1 cellular context compared by ENCODE assay signal in the genomic region with DNA sequence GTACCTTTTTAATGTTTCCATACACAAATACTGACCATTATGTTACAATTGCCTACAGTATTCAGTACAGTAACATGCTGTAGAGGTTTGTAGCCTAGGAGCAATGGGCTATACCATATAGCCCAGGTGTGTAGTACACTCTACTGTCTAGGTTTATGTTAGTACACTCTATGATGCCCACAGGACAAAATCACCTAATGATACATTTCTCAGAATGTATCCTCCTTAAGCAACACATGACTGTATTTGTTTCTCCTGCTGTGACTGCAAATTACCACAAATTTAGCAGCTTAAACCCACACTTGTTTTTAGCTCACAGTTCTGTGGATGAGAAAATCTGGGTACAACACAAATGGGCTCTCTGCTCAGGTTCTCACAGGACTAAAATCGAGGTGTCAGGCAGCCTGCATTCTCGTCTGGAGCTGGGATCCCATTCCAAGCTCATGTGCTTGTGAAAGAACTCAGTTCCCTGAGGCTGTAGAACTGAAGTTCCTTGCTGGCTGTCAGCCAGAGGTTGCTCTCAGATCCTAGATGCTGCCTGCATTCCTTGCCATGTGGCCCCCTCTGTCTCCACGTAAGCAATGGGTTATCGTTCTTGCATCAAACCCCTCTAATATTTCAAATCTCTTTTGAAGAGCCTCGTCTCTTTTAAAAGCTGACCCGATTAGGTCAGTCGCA.
TF ChIP-seq lines count a peak whose summit lies in the region.

No MANE protein-coding gene starts in this region.

TF ChIP-seq in GM23338, 12 proteins besides CTCF, POLR2A, EP300 and RAD21 (continued from another document):
- TF ChIP-seq, protein P1, sequence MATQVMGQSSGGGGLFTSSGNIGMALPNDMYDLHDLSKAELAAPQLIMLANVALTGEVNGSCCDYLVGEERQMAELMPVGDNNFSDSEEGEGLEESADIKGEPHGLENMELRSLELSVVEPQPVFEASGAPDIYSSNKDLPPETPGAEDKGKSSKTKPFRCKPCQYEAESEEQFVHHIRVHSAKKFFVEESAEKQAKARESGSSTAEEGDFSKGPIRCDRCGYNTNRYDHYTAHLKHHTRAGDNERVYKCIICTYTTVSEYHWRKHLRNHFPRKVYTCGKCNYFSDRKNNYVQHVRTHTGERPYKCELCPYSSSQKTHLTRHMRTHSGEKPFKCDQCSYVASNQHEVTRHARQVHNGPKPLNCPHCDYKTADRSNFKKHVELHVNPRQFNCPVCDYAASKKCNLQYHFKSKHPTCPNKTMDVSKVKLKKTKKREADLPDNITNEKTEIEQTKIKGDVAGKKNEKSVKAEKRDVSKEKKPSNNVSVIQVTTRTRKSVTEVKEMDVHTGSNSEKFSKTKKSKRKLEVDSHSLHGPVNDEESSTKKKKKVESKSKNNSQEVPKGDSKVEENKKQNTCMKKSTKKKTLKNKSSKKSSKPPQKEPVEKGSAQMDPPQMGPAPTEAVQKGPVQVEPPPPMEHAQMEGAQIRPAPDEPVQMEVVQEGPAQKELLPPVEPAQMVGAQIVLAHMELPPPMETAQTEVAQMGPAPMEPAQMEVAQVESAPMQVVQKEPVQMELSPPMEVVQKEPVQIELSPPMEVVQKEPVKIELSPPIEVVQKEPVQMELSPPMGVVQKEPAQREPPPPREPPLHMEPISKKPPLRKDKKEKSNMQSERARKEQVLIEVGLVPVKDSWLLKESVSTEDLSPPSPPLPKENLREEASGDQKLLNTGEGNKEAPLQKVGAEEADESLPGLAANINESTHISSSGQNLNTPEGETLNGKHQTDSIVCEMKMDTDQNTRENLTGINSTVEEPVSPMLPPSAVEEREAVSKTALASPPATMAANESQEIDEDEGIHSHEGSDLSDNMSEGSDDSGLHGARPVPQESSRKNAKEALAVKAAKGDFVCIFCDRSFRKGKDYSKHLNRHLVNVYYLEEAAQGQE (IDR thresholded peaks at IDR 0.05; ENCODE audit: unreplicated experiment): no peak
- TF ChIP-seq ZNF462 (CRISPR knock-in tag; IDR thresholded peaks at IDR 0.05) (no peak), ZNF114 (CRISPR knock-in tag; IDR thresholded peaks at IDR 0.05) (no peak), EZH2 (IDR thresholded peaks at IDR 0.05; ENCODE audit: low read depth, unreplicated experiment) (no peak), EZH2phosphoT487 (IDR thresholded peaks at IDR 0.05; ENCODE audit: unreplicated experiment) (no peak)
